20 cellular contexts compared by ENCODE assay signal in the genomic region with DNA sequence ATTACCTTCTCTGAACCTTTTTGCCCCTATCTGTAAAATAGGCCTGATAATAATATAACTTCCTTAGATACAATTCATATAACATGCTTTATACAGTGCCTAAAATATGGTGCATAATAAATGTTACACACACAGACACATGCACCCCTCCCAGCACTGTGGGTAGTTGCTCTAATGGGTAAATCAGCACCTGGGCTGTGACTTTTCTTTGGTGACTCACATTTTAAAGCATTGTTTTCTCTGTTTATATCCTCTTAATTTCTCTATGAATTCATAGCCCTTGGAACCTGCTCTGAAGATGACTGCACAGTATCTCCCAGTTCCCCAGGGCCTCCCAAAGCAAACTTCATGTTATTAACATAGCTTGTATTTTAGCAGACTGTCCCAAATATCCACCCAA.
DNase-seq lines count a peak whose midpoint lies in the region; TF ChIP-seq lines count a peak whose summit lies in the region.
"Had no signal": no experiment of that assay in that cellular context is flagged by ENCODE, and none has a peak within 500 bp of the region (broad histone marks: within the 10 kb centered on the region; RNA-seq: fewer than 3 reads in every experiment).

No MANE protein-coding gene starts in this region.

- POLR2A ChIA-PET in RWPE1 (lab: Yijun Ruan, JAX; ENCODE audit: low non-redundant PET), result no interaction called here

- H4K20me1 ChIP-seq in smooth muscle cell (ENCODE audit: low read depth) (no peaks in the 10 kb centered on the region), MM.1S (ENCODE audit: insufficient read depth, low read length) (no peaks in the 10 kb centered on the region)

- peak; percentile 6 for DNase-seq in DMS53 (lab: John Stamatoyannopoulos, UW)
- DNase-seq in DMS53 treated with DMSO at 0.1 percent for 48 hours (lab: John Stamatoyannopoulos, UW; ENCODE audit: unreplicated experiment), result no peak
- DNase-seq in RWPE1 (ENCODE audit: low spot score), result peak; percentile 11
- peak; percentile 45 for DNase-seq in esophagus muscularis mucosa (ENCODE audit: extremely low spot score)
- no peak for DNase-seq in smooth muscle cell (lab: John Stamatoyannopoulos, UW; ENCODE audit: unreplicated experiment)
- DNase-seq in stimulated activated CD4-positive, alpha-beta T cell treated with anti-CD3 and anti-CD28 coated beads, Interleukin-12 subunit alpha, Interleukin-12 subunit beta, amount 100 ng/mL, for 4 hours, result no peak
- no peak for DNase-seq in cerebellar cortex (ENCODE audit: low spot score)
- no peak for DNase-seq in MM.1S
- DNase-seq: BE2C; CD4-positive, alpha-beta T cell; DMS79 treated with DMSO at 0.1 percent for 48 hours; MG63; NCI-H1105 treated with DMSO at 0.1 percent for 48 hours; NCI-H1694 treated with DMSO at 0.1 percent for 48 hours; NCI-H2107; NCI-H226; NCI-H524 treated with DMSO at 0.1 percent for 48 hours; SJCRH30 had no signal

- H3K79me2 ChIP-seq in smooth muscle cell (ENCODE audit: low read depth) (no peaks in the 10 kb centered on the region), MM.1S (ENCODE audit: low read length) (no peaks in the 10 kb centered on the region)

- intact Hi-C loops in esophagus muscularis mucosa (cut with DNase I), result no loop called here

- no peaks in the 10 kb centered on the region for H3K36me3 ChIP-seq in esophagus muscularis mucosa
- H3K36me3 ChIP-seq in smooth muscle cell (ENCODE audit: low read depth), result no peaks in the 10 kb centered on the region
- no peaks in the 10 kb centered on the region for H3K36me3 ChIP-seq in MM.1S (replicated peaks; ENCODE audit: insufficient read depth, low read length)
- H3K36me3 ChIP-seq: BE2C, MG63, SJCRH30 had no signal

- H3F3A ChIP-seq in smooth muscle cell (ENCODE audit: low read depth) (peaks cover 16% of the 10 kb centered on the region), MM.1S (ENCODE audit: insufficient read depth, low read length) (no peaks in the 10 kb centered on the region)

- no peak for TF ChIP-seq EP300 in esophagus muscularis mucosa (IDR thresholded peaks at IDR 0.05)

- H3K4me2 ChIP-seq in smooth muscle cell (peak overlapping the region; percentile 27), MM.1S (ENCODE audit: low read depth, low read length) (no peak overlapping the region)
- H3K4me2 ChIP-seq: KMS-11 had no signal

- TF ChIP-seq CTCF in RWPE1 (conservative IDR thresholded peaks at IDR 0.05; ENCODE audit: low read depth) (no peak), esophagus muscularis mucosa (IDR thresholded peaks at IDR 0.05) (no peak), smooth muscle cell (IDR thresholded peaks at IDR 0.05; ENCODE audit: borderline replicate concordance, insufficient read depth, poor library complexity, severe bottlenecking) (no peak), MM.1S (IDR thresholded peaks at IDR 0.05; ENCODE audit: low read length) (no peak)

- H3K9me2 ChIP-seq in MM.1S (replicated peaks; ENCODE audit: insufficient read depth, low read length), result no peaks in the 10 kb centered on the region

- H3K9ac ChIP-seq in smooth muscle cell (ENCODE audit: low read depth) (no peak overlapping the region), MM.1S (ENCODE audit: low read length) (no peak overlapping the region)
- H3K9ac ChIP-seq: KMS-11 had no signal

- H3K27ac ChIP-seq in RWPE1, result no peak overlapping the region
- no peak overlapping the region for H3K27ac ChIP-seq in esophagus muscularis mucosa (replicated peaks in 1 of 4)
- peak overlapping the region; percentile 91 for H3K27ac ChIP-seq in smooth muscle cell (ENCODE audit: low read depth)
- no peak overlapping the region for H3K27ac ChIP-seq in MM.1S (ENCODE audit: low read length)
- H3K27ac ChIP-seq: 22Rv1, KMS-11, SJCRH30 had no signal

- H2AFZ ChIP-seq in smooth muscle cell (ENCODE audit: low read depth), result peak overlapping the region; percentile 9
- no peak overlapping the region for H2AFZ ChIP-seq in MM.1S (ENCODE audit: low read length)

- H3K27me3 ChIP-seq in esophagus muscularis mucosa (no peaks in the 10 kb centered on the region), smooth muscle cell (ENCODE audit: low read depth) (no peaks in the 10 kb centered on the region), MM.1S (replicated peaks; ENCODE audit: insufficient read depth, low read length) (no peaks in the 10 kb centered on the region)
- H3K27me3 ChIP-seq: BE2C, MG63, SJCRH30 had no signal

- no peak overlapping the region for H3K4me3 ChIP-seq in esophagus muscularis mucosa
- H3K4me3 ChIP-seq in smooth muscle cell, result no peak overlapping the region
- no peak overlapping the region for H3K4me3 ChIP-seq in MM.1S (ENCODE audit: low read length)
- H3K4me3 ChIP-seq: MG63, SJCRH30 had no signal

- H3K4me1 ChIP-seq in esophagus muscularis mucosa (peaks cover 0 to 12% (median 2%) of the 10 kb centered on the region in 4 donors), smooth muscle cell (ENCODE audit: low read depth) (peaks cover 5% of the 10 kb centered on the region), MM.1S (ENCODE audit: low read length) (no peaks in the 10 kb centered on the region)
- H3K4me1 ChIP-seq: BE2C had no signal

- H3K9me3 ChIP-seq in esophagus muscularis mucosa (no peaks in the 10 kb centered on the region), smooth muscle cell (replicated peaks; ENCODE audit: low read depth) (no peaks in the 10 kb centered on the region), MM.1S (replicated peaks; ENCODE audit: insufficient read depth, low read length) (no peaks in the 10 kb centered on the region)
- H3K9me3 ChIP-seq: BE2C, MG63, SJCRH30 had no signal

- CTCF ChIA-PET in RWPE1 (lab: Yijun Ruan, JAX), result interaction anchor here (0.8 kb wide), 1 partner anchor 872 kb away, joined by 5 read pairs; no protein-coding TSS in a partner anchor

- no peak for TF ChIP-seq POLR2A in esophagus muscularis mucosa (IDR thresholded peaks at IDR 0.05; ENCODE audit: low read depth)

Comparison
In these comparisons a context has a peak if more than half of its experiments do, and no peak if none do; other contexts are left out.
1. DNase-seq: peak in DMS53 (single experiment), RWPE1 (single experiment) and esophagus muscularis mucosa (single experiment); none in DMS53 treated with DMSO at 0.1 percent for 48 hours (single experiment), smooth muscle cell (single experiment), stimulated activated CD4-positive, alpha-beta T cell treated with anti-CD3 and anti-CD28 coated beads, Interleukin-12 subunit alpha, Interleukin-12 subunit beta, amount 100 ng/mL, for 4 hours (single experiment), cerebellar cortex (single experiment) and MM.1S (single experiment).